In the genomic region with DNA sequence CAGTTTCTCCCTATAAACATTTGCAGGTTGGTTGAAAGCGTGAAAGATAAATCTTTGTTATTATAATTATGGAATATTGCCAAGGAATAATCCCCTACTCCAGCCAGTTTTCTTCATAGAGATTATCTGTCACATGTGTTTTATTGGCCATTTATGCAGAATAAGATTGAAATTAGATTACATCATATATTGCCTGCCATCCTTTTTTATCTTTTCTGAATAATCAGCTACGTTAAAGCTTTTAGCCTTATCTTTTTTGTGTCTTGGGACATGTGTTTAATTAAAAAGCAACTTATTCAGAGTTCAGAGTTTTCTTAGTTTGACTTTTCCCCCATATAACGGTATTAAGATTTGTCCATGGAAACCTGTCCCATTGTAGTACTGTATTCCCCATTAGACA, we compare ENCODE assay signal across 2 cellular contexts.
TF ChIP-seq lines count a peak whose summit lies in the region.

No MANE protein-coding gene starts in this region.

TF ChIP-seq in HepG2, 621 proteins besides CTCF, POLR2A, EP300 and RAD21 (continued from another document):
- TF ChIP-seq ATF7 (IDR thresholded peaks at IDR 0.05) (peak; percentile 25; the same call in 1 of the 2 replicates), ATF7 (CRISPR knock-in tag; IDR thresholded peaks at IDR 0.05) (no peak)

TF ChIP-seq in SK-N-SH treated with all-trans-retinoic acid at 6 μM for 48 hours, 23 proteins besides CTCF, POLR2A, EP300 and RAD21 (continued from another document):
- TF ChIP-seq, protein P1, sequence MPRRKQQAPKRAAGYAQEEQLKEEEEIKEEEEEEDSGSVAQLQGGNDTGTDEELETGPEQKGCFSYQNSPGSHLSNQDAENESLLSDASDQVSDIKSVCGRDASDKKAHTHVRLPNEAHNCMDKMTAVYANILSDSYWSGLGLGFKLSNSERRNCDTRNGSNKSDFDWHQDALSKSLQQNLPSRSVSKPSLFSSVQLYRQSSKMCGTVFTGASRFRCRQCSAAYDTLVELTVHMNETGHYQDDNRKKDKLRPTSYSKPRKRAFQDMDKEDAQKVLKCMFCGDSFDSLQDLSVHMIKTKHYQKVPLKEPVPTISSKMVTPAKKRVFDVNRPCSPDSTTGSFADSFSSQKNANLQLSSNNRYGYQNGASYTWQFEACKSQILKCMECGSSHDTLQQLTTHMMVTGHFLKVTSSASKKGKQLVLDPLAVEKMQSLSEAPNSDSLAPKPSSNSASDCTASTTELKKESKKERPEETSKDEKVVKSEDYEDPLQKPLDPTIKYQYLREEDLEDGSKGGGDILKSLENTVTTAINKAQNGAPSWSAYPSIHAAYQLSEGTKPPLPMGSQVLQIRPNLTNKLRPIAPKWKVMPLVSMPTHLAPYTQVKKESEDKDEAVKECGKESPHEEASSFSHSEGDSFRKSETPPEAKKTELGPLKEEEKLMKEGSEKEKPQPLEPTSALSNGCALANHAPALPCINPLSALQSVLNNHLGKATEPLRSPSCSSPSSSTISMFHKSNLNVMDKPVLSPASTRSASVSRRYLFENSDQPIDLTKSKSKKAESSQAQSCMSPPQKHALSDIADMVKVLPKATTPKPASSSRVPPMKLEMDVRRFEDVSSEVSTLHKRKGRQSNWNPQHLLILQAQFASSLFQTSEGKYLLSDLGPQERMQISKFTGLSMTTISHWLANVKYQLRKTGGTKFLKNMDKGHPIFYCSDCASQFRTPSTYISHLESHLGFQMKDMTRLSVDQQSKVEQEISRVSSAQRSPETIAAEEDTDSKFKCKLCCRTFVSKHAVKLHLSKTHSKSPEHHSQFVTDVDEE (CRISPR knock-in tag; IDR thresholded peaks at IDR 0.05): peak; percentile 45; the same call in 1 of the 2 replicates
- TF ChIP-seq TCF4 (CRISPR knock-in tag; IDR thresholded peaks at IDR 0.05; ENCODE audit: borderline replicate concordance) (peak; percentile 64; the same call in 1 of the 2 replicates), OSR1 (CRISPR knock-in tag; IDR thresholded peaks at IDR 0.05) (no peak), ZNF565 (CRISPR knock-in tag; conservative IDR thresholded peaks at IDR 0.05; ENCODE audit: low read depth) (no peak), PPARA (CRISPR knock-in tag; IDR thresholded peaks at IDR 0.05; ENCODE audit: borderline replicate concordance) (no peak), ESRRG (CRISPR knock-in tag; IDR thresholded peaks at IDR 0.05) (no peak), SNAI2 (CRISPR knock-in tag; IDR thresholded peaks at IDR 0.05) (no peak), ZNF70 (CRISPR knock-in tag; IDR thresholded peaks at IDR 0.05) (no peak)
- TF ChIP-seq, protein P2, sequence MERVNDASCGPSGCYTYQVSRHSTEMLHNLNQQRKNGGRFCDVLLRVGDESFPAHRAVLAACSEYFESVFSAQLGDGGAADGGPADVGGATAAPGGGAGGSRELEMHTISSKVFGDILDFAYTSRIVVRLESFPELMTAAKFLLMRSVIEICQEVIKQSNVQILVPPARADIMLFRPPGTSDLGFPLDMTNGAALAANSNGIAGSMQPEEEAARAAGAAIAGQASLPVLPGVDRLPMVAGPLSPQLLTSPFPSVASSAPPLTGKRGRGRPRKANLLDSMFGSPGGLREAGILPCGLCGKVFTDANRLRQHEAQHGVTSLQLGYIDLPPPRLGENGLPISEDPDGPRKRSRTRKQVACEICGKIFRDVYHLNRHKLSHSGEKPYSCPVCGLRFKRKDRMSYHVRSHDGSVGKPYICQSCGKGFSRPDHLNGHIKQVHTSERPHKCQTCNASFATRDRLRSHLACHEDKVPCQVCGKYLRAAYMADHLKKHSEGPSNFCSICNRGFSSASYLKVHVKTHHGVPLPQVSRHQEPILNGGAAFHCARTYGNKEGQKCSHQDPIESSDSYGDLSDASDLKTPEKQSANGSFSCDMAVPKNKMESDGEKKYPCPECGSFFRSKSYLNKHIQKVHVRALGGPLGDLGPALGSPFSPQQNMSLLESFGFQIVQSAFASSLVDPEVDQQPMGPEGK (CRISPR knock-in tag; IDR thresholded peaks at IDR 0.05; ENCODE audit: borderline replicate concordance): no peak
